In genomic region chr9:70419546-70420266, GRCh38 we compare ENCODE assay signal across 8 cellular contexts. TPM values are rescaled to one million over a fixed set of nuclear protein-coding genes. Genes with fewer than 3 reads are reported as not detected.
DNase-seq lines count a peak whose midpoint lies in the region; ATAC-seq and TF ChIP-seq lines count a peak whose summit lies in the region.

No MANE protein-coding gene starts in this region.

- H3K4me1 Mint-ChIP-seq in activated T-cell treated with anti-CD3 and anti-CD28 coated beads, Interleukin-2, amount 50 U/mL, for 4 hours (ENCODE audit: low read depth), result peaks cover 50% of the 10 kb centered on the region

- peaks cover 1% of the 10 kb centered on the region for H3K27me3 Mint-ChIP-seq in activated T-cell treated with anti-CD3 and anti-CD28 coated beads, Interleukin-2, amount 50 U/mL, for 4 hours (ENCODE audit: low read depth)

- H3K4me3 Mint-ChIP-seq in activated T-cell treated with anti-CD3 and anti-CD28 coated beads, Interleukin-2, amount 50 U/mL, for 4 hours, result peak overlapping the region; percentile 93

- DNase-seq in DMS114 treated with DMSO at 0.1 percent for 48 hours (lab: John Stamatoyannopoulos, UW; ENCODE audit: unreplicated experiment), result peak; percentile 45
- DNase-seq in OCI-M1 (lab: John Stamatoyannopoulos, UW), result peak; percentile 95
- peak; percentile 82 for DNase-seq in activated T-cell treated with anti-CD3 and anti-CD28 coated beads, Interleukin-2, amount 50 U/mL, for 4 hours
- peak; percentile 73 to 80 for DNase-seq in stimulated activated CD8-positive, alpha-beta memory T cell treated with anti-CD3 and anti-CD28 coated beads, Interleukin-7, amount 100 ng/mL, for 1 hour (ENCODE audit: low read depth in 2 of 2)

- H3K36me3 ChIP-seq in muscle layer of duodenum (ENCODE audit: control insufficient read depth in 1 of 2, insufficient read depth in 2 of 2, low read length in 2 of 2), result peaks cover 0 to 11% of the 10 kb centered on the region in 2 donors

- no peaks in the 10 kb centered on the region for H3K27me3 ChIP-seq in muscle layer of duodenum (ENCODE audit: low read depth, low read length)

- H3K4me3 ChIP-seq in muscle layer of duodenum (ENCODE audit: low read depth in 1 of 2, low read length in 2 of 2), result peak overlapping the region; percentile 50 to 51

- peak; percentile 67 for TF ChIP-seq EP300 in Ishikawa (IDR thresholded peaks at IDR 0.05; ENCODE audit: borderline replicate concordance)

- no peaks in the 10 kb centered on the region for H3K36me3 Mint-ChIP-seq in activated T-cell treated with anti-CD3 and anti-CD28 coated beads, Interleukin-2, amount 50 U/mL, for 4 hours (ENCODE audit: insufficient read depth)

- ATAC-seq in GM21576 (IDR thresholded peaks at IDR 0.05; ENCODE audit: unreplicated experiment) (peak; percentile 51), esophagus mucosa (peak; percentile 85)
- ATAC-seq in activated T-cell treated with anti-CD3 and anti-CD28 coated beads, Interleukin-2, amount 50 U/mL, for 4 hours, result peak; percentile 65

- H3K27ac ChIP-seq in muscle layer of duodenum (ENCODE audit: low read length), result peak overlapping the region; percentile 100

- no peaks in the 10 kb centered on the region for H3K9me3 ChIP-seq in muscle layer of duodenum (ENCODE audit: control insufficient read depth in 1 of 2, low read length in 2 of 2)

- H3K9me3 Mint-ChIP-seq in activated T-cell treated with anti-CD3 and anti-CD28 coated beads, Interleukin-2, amount 50 U/mL, for 4 hours, result no peaks in the 10 kb centered on the region

- H3K4me1 ChIP-seq in muscle layer of duodenum (ENCODE audit: control insufficient read depth in 1 of 2, insufficient read depth in 2 of 2, low read length in 2 of 2), result peaks cover 16 to 22% of the 10 kb centered on the region in 2 donors

- no peak for TF ChIP-seq RAD21 in Ishikawa (IDR thresholded peaks at IDR 0.05; ENCODE audit: low read depth)

TF ChIP-seq in Ishikawa, 13 proteins besides CTCF, POLR2A, EP300 and RAD21:
- TF ChIP-seq USF1 (IDR thresholded peaks at IDR 0.05) (no peak), TAF1 (IDR thresholded peaks at IDR 0.05; ENCODE audit: low read depth) (0 out of 2 replicates have a peak, but pooled peaks have one; percentile 8), TEAD4 (IDR thresholded peaks at IDR 0.05) (peak; percentile 59), NFIC (IDR thresholded peaks at IDR 0.05) (peak; percentile 73; the same call in 1 of the 2 replicates), CREB1 (IDR thresholded peaks at IDR 0.05; ENCODE audit: low read depth) (no peak), TCF12 (IDR thresholded peaks at IDR 0.05; ENCODE audit: low read depth) (0 out of 2 replicates have a peak, but pooled peaks have one; percentile 37), MAX (IDR thresholded peaks at IDR 0.05) (no peak; the same call in 1 of the 2 replicates), REST (IDR thresholded peaks at IDR 0.05; ENCODE audit: low read depth) (no peak), CEBPB (IDR thresholded peaks at IDR 0.05) (peak; percentile 79), FOXM1 (IDR thresholded peaks at IDR 0.05; ENCODE audit: borderline replicate concordance, low read depth) (no peak), EGR1 (IDR thresholded peaks at IDR 0.05) (peak; percentile 54)

RNA-seq across cellular contexts. Expression of gene KLF9, which starts 5.2 kb away (rescaled TPM):
- 10 to 100 TPM; 21.3 to 25.3 (median 24.6) TPM for total RNA-seq in activated T-cell treated with anti-CD3 and anti-CD28 coated beads, Interleukin-2, amount 50 U/mL, for 4 hours
- total RNA-seq in esophagus mucosa, result 6.1 TPM

Comparison
In these comparisons a context has a peak if more than half of its experiments do, and no peak if none do; other contexts are left out.
1. Peak in every context shown above with its lines: DNase-seq, ATAC-seq, H3K4me3 ChIP-seq and H3K27ac ChIP-seq.
2. DNase-seq: peak in every context shown above with its lines; median percentile 95 in OCI-M1; 82 in activated T-cell treated with anti-CD3 and anti-CD28 coated beads, Interleukin-2, amount 50 U/mL, for 4 hours; 76 in stimulated activated CD8-positive, alpha-beta memory T cell treated with anti-CD3 and anti-CD28 coated beads, Interleukin-7, amount 100 ng/mL, for 1 hour; 45 in DMS114 treated with DMSO at 0.1 percent for 48 hours.